In the genomic region with DNA sequence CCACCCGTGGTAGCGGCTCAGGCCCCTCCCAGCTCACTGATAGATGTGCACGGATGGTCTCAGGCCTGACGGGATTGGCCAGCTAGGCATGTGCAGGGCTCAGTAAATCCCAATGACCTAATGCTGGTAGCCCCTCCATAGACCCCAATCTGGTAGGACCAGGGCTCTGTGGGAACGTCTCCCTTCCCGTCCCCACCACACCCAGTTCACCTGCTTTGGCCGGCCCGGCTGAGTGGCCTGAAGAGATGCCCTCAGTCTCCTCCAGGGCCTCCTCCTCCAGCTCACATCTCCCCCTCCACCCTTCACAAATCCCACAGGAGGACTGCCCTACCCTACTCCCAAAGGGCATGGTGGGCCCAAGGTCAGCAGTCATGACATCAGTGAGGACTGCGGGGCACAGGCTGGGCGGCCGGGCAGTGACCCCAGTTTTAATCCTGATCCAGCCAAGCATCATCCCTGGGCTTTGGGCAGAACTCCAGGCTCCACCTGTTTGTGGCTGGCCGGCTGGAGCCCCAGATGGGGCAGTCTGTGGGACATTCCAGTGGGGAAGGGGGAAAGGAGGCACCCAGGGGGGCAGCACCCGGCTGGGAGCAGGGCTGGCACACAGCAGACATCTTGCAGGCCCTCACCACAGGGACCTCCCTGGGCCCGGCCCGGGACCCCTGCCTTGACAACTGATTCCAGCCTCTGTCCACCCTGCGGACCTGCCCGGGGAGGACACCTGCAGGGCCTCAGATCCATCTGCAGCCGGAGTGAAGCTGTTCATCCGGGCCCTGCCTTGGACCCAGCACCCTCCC, we compare ENCODE assay signal across 20 cellular contexts. TPM values are rescaled to one million over a fixed set of nuclear protein-coding genes. Genes with fewer than 3 reads are reported as not detected.
A peak's percentile ranks its signal among the peaks of the same experiment; 100 is the strongest.
DNase-seq lines count a peak whose midpoint lies in the region; ATAC-seq, FAIRE-seq and TF ChIP-seq lines count a peak whose summit lies in the region.
"Had no signal": no experiment of that assay in that cellular context is flagged by ENCODE, and none has a peak within 500 bp of the region (broad histone marks: within the 10 kb centered on the region; RNA-seq: fewer than 3 reads in every experiment).

No MANE protein-coding gene starts in this region.

- intact Hi-C loops in Panc1 (cut with micrococcal nuclease; ENCODE audit: unreplicated experiment) (no loop called here), pancreas (cut with DNase I) (no loop called here)

- H3K27ac ChIP-seq in Panc1 (ENCODE audit: low read length) (no peak overlapping the region; the same call in 1 of the 2 replicates), pancreas (no peak overlapping the region)

- in situ Hi-C loops in GM13976 (cut with MboI; ENCODE audit: low sequenced_read_pairs, unreplicated experiment) (no loop called here), Panc1 (cut with HindIII; ENCODE audit: low pct_unique_long_range_greater_than_20kb, low sequenced_read_pairs) (no loop called here)

- H3K4me3 ChIP-seq in Panc1 (ENCODE audit: low read depth in 2 of 2, low read length in 2 of 2) (peak overlapping the region in 1 of 2 experiments; percentile 56; a peak in 3 of 4 replicates), iPS-15b (ENCODE audit: low read depth, low read length) (peak overlapping the region; percentile 72), pancreas (peak overlapping the region in 2 of 4 donors; percentile 67 to 72)
- H3K4me3 ChIP-seq: K562 had no signal

- FAIRE-seq in pancreas (lab: Jason Lieb, UNC), result no peak
- FAIRE-seq: astrocyte, K562, keratinocyte had no signal

- H3K36me3 ChIP-seq in Panc1 (ENCODE audit: control insufficient read depth, insufficient read depth, low read length), result no peaks in the 10 kb centered on the region
- H3K36me3 ChIP-seq in iPS-15b (ENCODE audit: control insufficient read depth, insufficient read depth, low read length), result peaks cover 16% of the 10 kb centered on the region
- H3K36me3 ChIP-seq in pancreas, result no peaks in the 10 kb centered on the region

- TF ChIP-seq CTCF in GM13976 (IDR thresholded peaks at IDR 0.05; ENCODE audit: borderline replicate concordance, control extremely low read depth, extremely low read depth, insufficient read depth, missing control alignments) (no peak), Panc1 (IDR thresholded peaks at IDR 0.05) (no peak), pancreas (IDR thresholded peaks at IDR 0.05) (no peak)

- ATAC-seq in Panc1 (no peak), pancreas (no peak)
- ATAC-seq: activated CD8-positive, alpha-beta T cell treated with anti-CD3 and anti-CD28 coated beads, Interleukin-2, amount 10 ng/mL, durations not matched to agents 7 days and 5 days; K562; SK-N-SH treated with all-trans-retinoic acid at 6 μM for 48 hours had no signal

- H3K4me1 ChIP-seq in Panc1 (ENCODE audit: control insufficient read depth, insufficient read depth, low read length) (peaks cover 3% of the 10 kb centered on the region; the same call in 1 of the 2 replicates), iPS-15b (ENCODE audit: control insufficient read depth, insufficient read depth, low read length) (peaks cover 3% of the 10 kb centered on the region), pancreas (peaks cover 0 to 4% (median 0%) of the 10 kb centered on the region in 3 donors)

- peak; percentile 29 for DNase-seq in GM13976 (ENCODE audit: low spot score)
- DNase-seq in Panc1 (ENCODE audit: low read depth, low spot score), result no peak
- peak in 4 of 6 donors; percentile 19 to 78 (median 51) for DNase-seq in pancreas
- DNase-seq in glomerular visceral epithelial cell (ENCODE audit: extremely low spot score), result no peak
- DNase-seq in HPDE6-E6E7 (ENCODE audit: extremely low spot score), result no peak
- no peak for DNase-seq in GF-D8 (lab: John Stamatoyannopoulos, UW)
- no peak for DNase-seq in HuH-7 (ENCODE audit: low spot score)
- DNase-seq: activated CD8-positive, alpha-beta T cell treated with anti-CD3 and anti-CD28 coated beads, Interleukin-2, amount 10 ng/mL, durations not matched to agents 7 days and 5 days; activated gamma-delta T cell; AML-193; cortex of kidney; NCI-H774; occipital lobe; stimulated activated CD4-positive, alpha-beta T cell treated with anti-CD3 and anti-CD28 coated beads, Interleukin-4, amount 100 ng/mL, for 4 hours had no signal

- 0 out of 2 replicates have a peak, but pooled peaks cover 2% of the 10 kb centered on the region for H3K9me3 ChIP-seq in Panc1 (ENCODE audit: control insufficient read depth, insufficient read depth, low read depth, low read length)
- H3K9me3 ChIP-seq in iPS-15b (ENCODE audit: control insufficient read depth, insufficient read depth, low read length), result no peaks in the 10 kb centered on the region
- H3K9me3 ChIP-seq in pancreas, result no peaks in the 10 kb centered on the region

- 64 to 85% methylated on average over 17 to 19 of the region's 19 CpGs for WGBS in pancreas, 2 donors

- CTCF ChIA-PET in Panc1 (lab: Charles Lee), result interaction anchor here (1.0 kb wide), 1 partner anchor 23 kb away, joined by 4 read pairs; no protein-coding TSS in a partner anchor

- peak overlapping the region; percentile 81 for H3K9ac ChIP-seq in iPS-15b (ENCODE audit: low read depth, low read length)

- H3K27me3 ChIP-seq in Panc1 (ENCODE audit: control insufficient read depth, insufficient read depth, low read length), result peaks cover 5% of the 10 kb centered on the region
- H3K27me3 ChIP-seq in iPS-15b (ENCODE audit: control insufficient read depth, insufficient read depth, low read length), result peaks cover 14% of the 10 kb centered on the region
- H3K27me3 ChIP-seq in pancreas, result no peaks in the 10 kb centered on the region

- POLR2A ChIA-PET in Panc1 (lab: Charles Lee), result interaction anchor here (1.1 kb wide), 1 partner anchor 9 kb away, joined by 3 read pairs; no protein-coding TSS in a partner anchor

- BruUV-seq in Panc1 (replicated peaks; lab: Mats Ljungman, UMichigan), result TSS peak; percentile 76

RNA-seq across cellular contexts. Expression of gene KIF1A, which starts 2.3 kb away (rescaled TPM):
- total RNA-seq in Panc1 (2021; ENCODE audit: unreplicated experiment), result 132 TPM
- 124 TPM for polyA plus RNA-seq in Panc1 (2012; ENCODE audit: insufficient read length)
- total RNA-seq in pancreas, result 10 to 100 TPM; 46.4 to 76.0 (median 64.6) TPM
- polyA plus RNA-seq in pancreas, result 10 to 100 TPM; 32.4 to 62.9 TPM
- polyA plus RNA-seq: keratinocyte had no signal

RNA-seq across cellular contexts. Expression of gene AGXT, which starts 50.9 kb away (rescaled TPM):
- total RNA-seq in Panc1 (2021; ENCODE audit: unreplicated experiment) (0.36 TPM), pancreas (under 1 TPM in 1 of 6 donors, not detected in 5; 0.76 TPM)
- polyA plus RNA-seq in Panc1 (2012; ENCODE audit: insufficient read length), result not detected
- under 1 TPM; 0.07 to 0.08 TPM for polyA plus RNA-seq in pancreas
- total RNA-seq: activated CD8-positive, alpha-beta T cell treated with anti-CD3 and anti-CD28 coated beads, Interleukin-2, amount 10 ng/mL, durations not matched to agents 7 days and 5 days; astrocyte; occipital lobe had no signal
- polyA plus RNA-seq: esophagus, K562, keratinocyte had no signal

Comparison
In these comparisons a context has a peak if more than half of its experiments do, and no peak if none do; other contexts are left out.
1. DNase-seq: peak in GM13976 (single experiment) and pancreas (4 of 6); none in Panc1 (single experiment), glomerular visceral epithelial cell (single experiment), HPDE6-E6E7 (single experiment), GF-D8 (single experiment) and HuH-7 (single experiment).